ENCODE assay signal across 17 cellular contexts in genomic region chr5:99179206-99179605, GRCh38.
DNase-seq lines count a peak whose midpoint lies in the region; ATAC-seq, FAIRE-seq and TF ChIP-seq lines count a peak whose summit lies in the region.
"Had no signal": no experiment of that assay in that cellular context is flagged by ENCODE, and none has a peak within 500 bp of the region (broad histone marks: within the 10 kb centered on the region; RNA-seq: fewer than 3 reads in every experiment).

No MANE protein-coding gene starts in this region.

- no peak for ATAC-seq in HG02852 (IDR thresholded peaks at IDR 0.05; ENCODE audit: unreplicated experiment)
- ATAC-seq: GM12878, GM23338 had no signal

- H3K4me1 ChIP-seq in H1 (replicated peaks in 1 of 4; ENCODE audit: control insufficient read depth in 3 of 4, insufficient read depth in 4 of 4, low read length in 3 of 4) (no peaks in the 10 kb centered on the region), neuronal stem cell (ENCODE audit: control insufficient read depth in 2 of 2, insufficient read depth in 1 of 2, low read depth in 1 of 2, low read length in 2 of 2) (peaks cover 0 to 8% of the 10 kb centered on the region in 2 donors)
- H3K4me1 ChIP-seq: Caco-2, HAP-1 had no signal

- no peaks in the 10 kb centered on the region for H3K9me3 ChIP-seq in H1 (ENCODE audit: insufficient read depth in 2 of 2, low read depth in 1 of 2, low read length in 1 of 2)
- H3K9me3 ChIP-seq in neuronal stem cell (replicated peaks in 1 of 2; ENCODE audit: control insufficient read depth in 2 of 2, insufficient read depth in 1 of 2, low read depth in 1 of 2, low read length in 2 of 2) = no peaks in the 10 kb centered on the region
- H3K9me3 ChIP-seq: Caco-2, HAP-1 had no signal

- POLR2A ChIA-PET in H1 (lab: Charles Lee; ENCODE audit: partially characterized antibody) = no interaction called here
- POLR2A ChIA-PET in activated CD4-positive, alpha-beta T cell treated with anti-CD3 and anti-CD28 coated beads, Interleukin-2, amount 10 ng/mL, durations not matched to agents 7 days and 5 days (lab: Charles Lee) = no interaction called here

- H3K56ac ChIP-seq in H1 (replicated peaks; ENCODE audit: insufficient read length, low read depth, low read length) = no peak overlapping the region

- H3K9ac ChIP-seq in H1 (replicated peaks in 1 of 4; ENCODE audit: extremely low read depth in 1 of 4, low read depth in 3 of 4, low read length in 3 of 4) (no peak overlapping the region), neuronal stem cell (ENCODE audit: low read depth, low read length, poor library complexity) (no peak overlapping the region)

- no peak overlapping the region for H3K4me3 Mint-ChIP-seq in activated CD4-positive, alpha-beta T cell treated with anti-CD3 and anti-CD28 coated beads, Interleukin-2, amount 10 ng/mL, durations not matched to agents 7 days and 5 days
- H3K4me3 Mint-ChIP-seq in osteocyte (ENCODE audit: unreplicated experiment) = no peak overlapping the region
- H3K4me3 Mint-ChIP-seq: CD4-positive, alpha-beta memory T cell; GM23338 had no signal

- no peak overlapping the region for H2AK5ac ChIP-seq in H1 (ENCODE audit: low read depth, low read length)
- H2AK5ac ChIP-seq in neuronal stem cell (ENCODE audit: low read depth, low read length) = no peak overlapping the region

- WGBS in H1 (ENCODE audit: extremely low coverage in 1 of 2, insufficient coverage in 1 of 2, insufficient read length in 1 of 2, insufficient replicate concordance in 2 of 2, low coverage in 1 of 2, low lambda C conversion rate in 2 of 2, missing lambda C conversion rate in 1 of 2), 2 experiments = 90% methylated on average over 4 of the region's 4 CpGs; no CpG with 5 or more reads in 1 of the 2 experiments
- WGBS in neuronal stem cell (ENCODE audit: extremely low coverage in 2 of 2, insufficient read length in 2 of 2, insufficient replicate concordance in 1 of 2), 2 donors = no CpG with 5 or more reads among the region's 4 CpGs

- no peak overlapping the region for H2BK5ac ChIP-seq in H1 (ENCODE audit: low read depth, low read length)
- H2BK5ac ChIP-seq in neuronal stem cell (ENCODE audit: low read length) = no peak overlapping the region

- H3K4me2 ChIP-seq in H1 (ENCODE audit: insufficient read depth in 1 of 2, low read depth in 2 of 2, low read length in 2 of 2) = no peak overlapping the region
- H3K4me2 ChIP-seq in neuronal stem cell (ENCODE audit: insufficient read depth, low read length, poor library complexity, severe bottlenecking) = no peak overlapping the region
- H3K4me2 ChIP-seq: GM23338 had no signal

- no peaks in the 10 kb centered on the region for H3K36me3 Mint-ChIP-seq in activated CD4-positive, alpha-beta T cell treated with anti-CD3 and anti-CD28 coated beads, Interleukin-2, amount 10 ng/mL, durations not matched to agents 7 days and 5 days (ENCODE audit: low read depth)
- H3K36me3 Mint-ChIP-seq in osteocyte (ENCODE audit: unreplicated experiment) = no peaks in the 10 kb centered on the region
- H3K36me3 Mint-ChIP-seq: CD4-positive, alpha-beta memory T cell had no signal

- no peak overlapping the region for H3K27ac ChIP-seq in H1 (ENCODE audit: low read depth, low read length)
- H3K27ac ChIP-seq in neuronal stem cell (replicated peaks; ENCODE audit: low read length) = no peak overlapping the region

- no peak overlapping the region for H2BK20ac ChIP-seq in H1 (ENCODE audit: low read length)

- no peaks in the 10 kb centered on the region for H3K4me1 Mint-ChIP-seq in activated CD4-positive, alpha-beta T cell treated with anti-CD3 and anti-CD28 coated beads, Interleukin-2, amount 10 ng/mL, durations not matched to agents 7 days and 5 days
- no peaks in the 10 kb centered on the region for H3K4me1 Mint-ChIP-seq in osteocyte (ENCODE audit: unreplicated experiment)
- H3K4me1 Mint-ChIP-seq: CD4-positive, alpha-beta memory T cell; GM23338 had no signal

- H3K23ac ChIP-seq in H1 (ENCODE audit: insufficient read length) (no peak overlapping the region), neuronal stem cell (ENCODE audit: low read depth, low read length, poor library complexity) (no peak overlapping the region)

- no peak overlapping the region for H4K5ac ChIP-seq in H1 (ENCODE audit: insufficient read length, low read depth, low read length)

- H2BK15ac ChIP-seq in H1 (ENCODE audit: low read length) = no peak overlapping the region
- H2BK15ac ChIP-seq in neuronal stem cell (ENCODE audit: low read length) = no peak overlapping the region

- no peak overlapping the region for H3K27ac Mint-ChIP-seq in activated CD4-positive, alpha-beta T cell treated with anti-CD3 and anti-CD28 coated beads, Interleukin-2, amount 10 ng/mL, durations not matched to agents 7 days and 5 days
- H3K27ac Mint-ChIP-seq in osteocyte (ENCODE audit: unreplicated experiment) = no peak overlapping the region
- H3K27ac Mint-ChIP-seq: CD4-positive, alpha-beta memory T cell; GM23338 had no signal

- no peak for FAIRE-seq in H1 (lab: Jason Lieb, UNC)
- FAIRE-seq: GM12878, H54 had no signal

- H3K27me3 Mint-ChIP-seq in activated CD4-positive, alpha-beta T cell treated with anti-CD3 and anti-CD28 coated beads, Interleukin-2, amount 10 ng/mL, durations not matched to agents 7 days and 5 days = no peaks in the 10 kb centered on the region
- H3K27me3 Mint-ChIP-seq in osteocyte (ENCODE audit: unreplicated experiment) = peaks cover 16% of the 10 kb centered on the region

- no peak for TF ChIP-seq POLR2A in H1 (IDR thresholded peaks at IDR 0.05; ENCODE audit: control extremely low read depth in 1 of 2, low read depth in 2 of 2, low read length in 2 of 2)

- H3K14ac ChIP-seq in H1 (ENCODE audit: insufficient read length) (no peak overlapping the region), neuronal stem cell (ENCODE audit: low read length) (no peak overlapping the region)

- no peaks in the 10 kb centered on the region for H3K23me2 ChIP-seq in H1 (ENCODE audit: low read depth, low read length)

- no peak overlapping the region for H2AFZ ChIP-seq in H1 (ENCODE audit: low read length)
- H2AFZ ChIP-seq in neuronal stem cell (ENCODE audit: low read length) = peak overlapping the region; percentile 66
- H2AFZ ChIP-seq: GM23338 had no signal

- DNase-seq in MV-4-11 (lab: John Stamatoyannopoulos, UW) (peak; percentile 16), H1 (ENCODE audit: low read depth in 1 of 2, low spot score in 2 of 2) (no peak), neuronal stem cell (ENCODE audit: low spot score) (no peak), osteocyte (ENCODE audit: extremely low spot score, unreplicated experiment) (no peak)
- no peak for DNase-seq in activated CD4-positive, alpha-beta T cell treated with anti-CD3 and anti-CD28 coated beads, Interleukin-2, amount 10 ng/mL, durations not matched to agents 7 days and 5 days
- DNase-seq: C1 segment of cervical spinal cord; Caco-2; CD4-positive, alpha-beta memory T cell; DMS153; DMS79; EL; GDM1 had no signal

- no peaks in the 10 kb centered on the region for H3K27me3 ChIP-seq in H1 (replicated peaks in 1 of 4; ENCODE audit: control insufficient read depth in 3 of 4, extremely low read depth in 1 of 4, insufficient read depth in 3 of 4, low read length in 3 of 4)
- H3K27me3 ChIP-seq in neuronal stem cell (ENCODE audit: control insufficient read depth in 3 of 3, insufficient read depth in 3 of 3, low read depth in 1 of 3, low read length in 3 of 3) = no peaks in the 10 kb centered on the region

- TF ChIP-seq EP300 in H1 (IDR thresholded peaks at IDR 0.05; ENCODE audit: borderline replicate concordance in 1 of 2, low read depth in 2 of 2, low read length in 2 of 2) = no peak

- H2BK120ac ChIP-seq in H1 (replicated peaks; ENCODE audit: low read depth, low read length) (no peak overlapping the region), neuronal stem cell (ENCODE audit: low read depth, low read length) (no peak overlapping the region)

- H3K36me3 ChIP-seq in H1 (ENCODE audit: control insufficient read depth in 2 of 4, insufficient read depth in 4 of 4, low read length in 3 of 4) = no peaks in the 10 kb centered on the region
- H3K36me3 ChIP-seq in neuronal stem cell (replicated peaks in 1 of 2; ENCODE audit: control insufficient read depth in 2 of 2, insufficient read depth in 2 of 2, low read length in 2 of 2) = no peaks in the 10 kb centered on the region
- H3K36me3 ChIP-seq: HAP-1 had no signal

- peak overlapping the region; percentile 39 for H3K4ac ChIP-seq in H1 (replicated peaks; ENCODE audit: insufficient read length, low read depth, low read length)
- no peak overlapping the region for H3K4ac ChIP-seq in neuronal stem cell (ENCODE audit: low read length)

- H3K79me1 ChIP-seq in H1 (ENCODE audit: low read depth, low read length) = no peaks in the 10 kb centered on the region
- no peaks in the 10 kb centered on the region for H3K79me1 ChIP-seq in neuronal stem cell (ENCODE audit: low read depth, low read length)

- no peak overlapping the region for H4K8ac ChIP-seq in H1 (ENCODE audit: extremely low read depth, insufficient read depth, low read length)
- H4K8ac ChIP-seq in neuronal stem cell (ENCODE audit: low read depth, low read length) = no peak overlapping the region

- no peaks in the 10 kb centered on the region for H4K20me1 ChIP-seq in H1 (replicated peaks in 1 of 2; ENCODE audit: control insufficient read depth in 1 of 2, insufficient read depth in 2 of 2, low read length in 2 of 2)

- no peak overlapping the region for H3K4me3 ChIP-seq in H1 (ENCODE audit: extremely low read depth in 1 of 4, insufficient read depth in 2 of 4, low read depth in 3 of 4, low read length in 4 of 4)
- H3K4me3 ChIP-seq in neuronal stem cell (ENCODE audit: low read length in 2 of 2) = no peak overlapping the region
- H3K4me3 ChIP-seq: GM12878, GM23338, HAP-1 had no signal

- H3K9me3 Mint-ChIP-seq in activated CD4-positive, alpha-beta T cell treated with anti-CD3 and anti-CD28 coated beads, Interleukin-2, amount 10 ng/mL, durations not matched to agents 7 days and 5 days = no peaks in the 10 kb centered on the region
- H3K9me3 Mint-ChIP-seq in osteocyte (ENCODE audit: unreplicated experiment) = no peaks in the 10 kb centered on the region
- H3K9me3 Mint-ChIP-seq: GM23338 had no signal

- no peaks in the 10 kb centered on the region for H3K79me2 ChIP-seq in H1 (ENCODE audit: control insufficient read depth in 1 of 2, insufficient read depth in 2 of 2, low read length in 2 of 2)

- no peak overlapping the region for H2BK12ac ChIP-seq in H1 (ENCODE audit: low read depth, low read length)
- H2BK12ac ChIP-seq in neuronal stem cell (ENCODE audit: low read length) = no peak overlapping the region

- CTCF ChIA-PET in H1 (lab: Charles Lee; ENCODE audit: partially characterized antibody) = no interaction called here
- CTCF ChIA-PET in activated CD4-positive, alpha-beta T cell treated with anti-CD3 and anti-CD28 coated beads, Interleukin-2, amount 10 ng/mL, durations not matched to agents 7 days and 5 days (lab: Charles Lee) = no interaction called here

- TF ChIP-seq CTCF in H1 (IDR thresholded peaks at IDR 0.05; ENCODE audit: control extremely low read depth in 1 of 3, insufficient read depth in 1 of 3, low read depth in 1 of 3, low read length in 3 of 3) (no peak), osteocyte (IDR thresholded peaks at IDR 0.05) (no peak)

- no peak for TF ChIP-seq RAD21 in H1 (IDR thresholded peaks at IDR 0.05 in 1 of 2, conservative IDR thresholded peaks at IDR 0.05 in 1 of 2; ENCODE audit: low read depth in 2 of 2, low read length in 2 of 2)

- H3K18ac ChIP-seq in H1 (ENCODE audit: extremely low read depth, low read length) (no peak overlapping the region), neuronal stem cell (ENCODE audit: low read length) (no peak overlapping the region)

- no peak overlapping the region for H4K91ac ChIP-seq in H1 (replicated peaks; ENCODE audit: insufficient read length, low read length)
- H4K91ac ChIP-seq in neuronal stem cell (ENCODE audit: low read depth, low read length, poor library complexity) = no peak overlapping the region
